In genomic region chr16:720507-720989, GRCh38 we compare ENCODE assay signal across 8 cellular contexts. TPM values are rescaled to one million over a fixed set of nuclear protein-coding genes. Genes with fewer than 3 reads are reported as not detected.
DNase-seq lines count a peak whose midpoint lies in the region; ATAC-seq and TF ChIP-seq lines count a peak whose summit lies in the region.

No MANE protein-coding gene starts in this region.

- H3K27ac ChIP-seq in HUES64 (ENCODE audit: low read depth, low read length) (peak overlapping the region; percentile 94), muscle layer of duodenum (ENCODE audit: low read length) (peak overlapping the region; percentile 31), upper lobe of right lung (peak overlapping the region; percentile 84)

- H3K36me3 ChIP-seq in HUES64 (ENCODE audit: insufficient read depth, low read length): peaks cover 5% of the 10 kb centered on the region; the same call in 1 of the 2 replicates
- no peaks in the 10 kb centered on the region for H3K36me3 ChIP-seq in muscle layer of duodenum (ENCODE audit: control insufficient read depth in 1 of 2, insufficient read depth in 2 of 2, low read length in 2 of 2)
- no peaks in the 10 kb centered on the region for H3K36me3 ChIP-seq in upper lobe of right lung

- peak; percentile 1 for ATAC-seq in upper lobe of right lung

- no peak for TF ChIP-seq POLR2A in erythroblast (IDR thresholded peaks at IDR 0.05; ENCODE audit: low read length)

- TF ChIP-seq CTCF in WI38 (IDR thresholded peaks at IDR 0.05; ENCODE audit: low read depth, low read length): 0 out of 2 replicates have a peak, but pooled peaks have one; percentile 10
- peak; percentile 20 for TF ChIP-seq CTCF in upper lobe of right lung (IDR thresholded peaks at IDR 0.05)

- peak; percentile 72 for DNase-seq in COLO668 (lab: John Stamatoyannopoulos, UW; ENCODE audit: unreplicated experiment)
- peak; percentile 82 for DNase-seq in GM19238 (ENCODE audit: insufficient read length, low spot score)
- peak; percentile 60 to 62 for DNase-seq in erythroblast (lab: John Stamatoyannopoulos, UW)
- no peak for DNase-seq in upper lobe of right lung
- no peak for DNase-seq in NCI-H2029 (lab: John Stamatoyannopoulos, UW)

- H3K9me3 ChIP-seq in HUES64 (ENCODE audit: insufficient read depth, low read depth, low read length) (no peaks in the 10 kb centered on the region), muscle layer of duodenum (ENCODE audit: control insufficient read depth in 1 of 2, low read length in 2 of 2) (no peaks in the 10 kb centered on the region), upper lobe of right lung (no peaks in the 10 kb centered on the region)

- H3K4me1 ChIP-seq in HUES64 (ENCODE audit: insufficient read depth, low read length) (peaks cover 18% of the 10 kb centered on the region; the same call in 1 of the 2 replicates), muscle layer of duodenum (ENCODE audit: control insufficient read depth in 1 of 2, insufficient read depth in 2 of 2, low read length in 2 of 2) (peaks cover 9 to 52% of the 10 kb centered on the region in 2 donors), upper lobe of right lung (peaks cover 24% of the 10 kb centered on the region)

- H3K27me3 ChIP-seq in HUES64 (ENCODE audit: insufficient read depth, low read length): peaks cover 23% of the 10 kb centered on the region
- H3K27me3 ChIP-seq in muscle layer of duodenum (ENCODE audit: low read depth, low read length): no peaks in the 10 kb centered on the region
- H3K27me3 ChIP-seq in upper lobe of right lung: no peaks in the 10 kb centered on the region

- under 1% methylated on average over 35 of the region's 37 CpGs for WGBS in HUES64

- H3K4me3 ChIP-seq in HUES64 (ENCODE audit: low read length) (peak overlapping the region; percentile 93), WI38 (ENCODE audit: low read depth, low read length) (peak overlapping the region; percentile 77), muscle layer of duodenum (ENCODE audit: low read depth in 1 of 2, low read length in 2 of 2) (peak overlapping the region; percentile 55 to 70), upper lobe of right lung (peak overlapping the region; percentile 85)

- intact Hi-C loops in upper lobe of right lung (cut with DNase I): no loop called here

- H3K9ac ChIP-seq in HUES64 (ENCODE audit: low read depth, low read length): peak overlapping the region; percentile 94

RNA-seq across cellular contexts. Expression of gene ANTKMT, which starts 0.4 kb away (rescaled TPM):
- 20.7 TPM for polyA plus RNA-seq in HUES64 (2013, experiment 1 of 2)
- 13.6 TPM for polyA plus RNA-seq in HUES64 (2013, experiment 2 of 2)
- total RNA-seq in upper lobe of right lung: 30.5 TPM

RNA-seq across cellular contexts. Expression of gene METRN, which starts 5.6 kb away (rescaled TPM):
- 26.8 TPM for polyA plus RNA-seq in HUES64 (2013, experiment 1 of 2)
- polyA plus RNA-seq in HUES64 (2013, experiment 2 of 2): 45.5 TPM
- total RNA-seq in upper lobe of right lung: 30.4 TPM

RNA-seq across cellular contexts. Expression of gene CCDC78, which starts 5.7 kb away (rescaled TPM):
- polyA plus RNA-seq in HUES64 (2013, experiment 1 of 2): 2.5 TPM
- polyA plus RNA-seq in HUES64 (2013, experiment 2 of 2): 2.6 TPM
- 0.78 TPM for total RNA-seq in upper lobe of right lung

RNA-seq across cellular contexts. Expression of gene HAGHL, which starts 6.4 kb away (rescaled TPM):
- 4.1 TPM for polyA plus RNA-seq in HUES64 (2013, experiment 1 of 2)
- 8.7 TPM for polyA plus RNA-seq in HUES64 (2013, experiment 2 of 2)
- 8.9 TPM for total RNA-seq in upper lobe of right lung

RNA-seq across cellular contexts. Expression of gene FBXL16, which starts 14.9 kb away (rescaled TPM):
- 1.4 TPM for polyA plus RNA-seq in HUES64 (2013, experiment 1 of 2)
- polyA plus RNA-seq in HUES64 (2013, experiment 2 of 2): 2.8 TPM
- 3.6 TPM for total RNA-seq in upper lobe of right lung

Comparison
In these comparisons a context has a peak if more than half of its experiments do, and no peak if none do; other contexts are left out.
1. DNase-seq: peak in COLO668 (single experiment), GM19238 (single experiment) and erythroblast (2 of 2); none in upper lobe of right lung (single experiment) and NCI-H2029 (single experiment).
2. H3K27ac ChIP-seq: peak in every context shown above with its lines; median percentile 94 in HUES64; 84 in upper lobe of right lung; 31 in muscle layer of duodenum.
3. Peak in every context shown above with its lines, with median percentiles within 50 percentile points of each other: H3K4me3 ChIP-seq.